In the genomic region with DNA sequence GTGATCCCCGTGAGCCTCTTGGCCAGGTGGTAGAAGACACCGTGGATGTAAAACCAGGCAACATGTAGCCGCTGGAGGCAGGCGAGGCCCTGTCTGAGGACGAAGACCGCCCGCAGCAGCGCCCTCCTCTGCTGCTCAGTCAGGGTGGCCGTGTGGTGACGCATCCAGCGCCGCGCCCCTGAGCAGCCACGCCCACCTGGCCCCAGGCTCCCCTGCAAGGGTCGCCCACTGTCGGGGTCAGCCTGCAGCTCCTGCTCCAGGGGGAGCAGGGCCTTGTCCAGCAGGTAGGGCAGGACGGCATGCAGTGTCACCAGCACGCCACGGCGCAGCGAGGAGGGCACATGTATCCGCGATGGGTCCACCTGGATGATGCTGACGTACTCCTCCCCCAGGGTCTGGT, we compare ENCODE assay signal across 1 cellular context.
A peak's percentile ranks its signal among the peaks of the same experiment; 100 is the strongest.
TF ChIP-seq lines count a peak whose summit lies in the region.

No MANE protein-coding gene starts in this region.

TF ChIP-seq in K562, 482 proteins besides CTCF, POLR2A, EP300 and RAD21:
- TF ChIP-seq RBFOX2 (IDR thresholded peaks at IDR 0.05; ENCODE audit: low read depth, low read length), result peak; percentile 45
- TF ChIP-seq CREM (IDR thresholded peaks at IDR 0.05; ENCODE audit: low read depth), result 0 out of 2 replicates have a peak, but pooled peaks have one; percentile 16
- 0 out of 2 replicates have a peak, but pooled peaks have one; percentile 25 for TF ChIP-seq KLF13 (tag; IDR thresholded peaks at IDR 0.05; ENCODE audit: borderline replicate concordance, low read depth)
- TF ChIP-seq POLR2G (IDR thresholded peaks at IDR 0.05; ENCODE audit: low read depth, low read length), result peak; percentile 61; the same call in 1 of the 2 replicates
- TF ChIP-seq, protein P1, sequence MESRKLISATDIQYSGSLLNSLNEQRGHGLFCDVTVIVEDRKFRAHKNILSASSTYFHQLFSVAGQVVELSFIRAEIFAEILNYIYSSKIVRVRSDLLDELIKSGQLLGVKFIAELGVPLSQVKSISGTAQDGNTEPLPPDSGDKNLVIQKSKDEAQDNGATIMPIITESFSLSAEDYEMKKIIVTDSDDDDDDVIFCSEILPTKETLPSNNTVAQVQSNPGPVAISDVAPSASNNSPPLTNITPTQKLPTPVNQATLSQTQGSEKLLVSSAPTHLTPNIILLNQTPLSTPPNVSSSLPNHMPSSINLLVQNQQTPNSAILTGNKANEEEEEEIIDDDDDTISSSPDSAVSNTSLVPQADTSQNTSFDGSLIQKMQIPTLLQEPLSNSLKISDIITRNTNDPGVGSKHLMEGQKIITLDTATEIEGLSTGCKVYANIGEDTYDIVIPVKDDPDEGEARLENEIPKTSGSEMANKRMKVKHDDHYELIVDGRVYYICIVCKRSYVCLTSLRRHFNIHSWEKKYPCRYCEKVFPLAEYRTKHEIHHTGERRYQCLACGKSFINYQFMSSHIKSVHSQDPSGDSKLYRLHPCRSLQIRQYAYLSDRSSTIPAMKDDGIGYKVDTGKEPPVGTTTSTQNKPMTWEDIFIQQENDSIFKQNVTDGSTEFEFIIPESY (CRISPR knock-in tag; IDR thresholded peaks at IDR 0.05), result peak; percentile 96
- TF ChIP-seq EHMT2 (IDR thresholded peaks at IDR 0.05), result no peak
